22 cellular contexts compared by ENCODE assay signal in genomic region chr10:3678629-3679227, GRCh38.
DNase-seq lines count a peak whose midpoint lies in the region; FAIRE-seq and TF ChIP-seq lines count a peak whose summit lies in the region.
"Had no signal": no experiment of that assay in that cellular context is flagged by ENCODE, and none has a peak within 500 bp of the region (broad histone marks: within the 10 kb centered on the region; RNA-seq: fewer than 3 reads in every experiment).

No MANE protein-coding gene starts in this region.

- H2BK5ac ChIP-seq in H9 (ENCODE audit: insufficient read length, low read length) (no peak overlapping the region), trophoblast cell (ENCODE audit: low read depth, low read length, poor library complexity) (no peak overlapping the region)

- no peaks in the 10 kb centered on the region for H3K9me3 ChIP-seq in H9 (ENCODE audit: control insufficient read depth, low read depth, low read length)
- no peaks in the 10 kb centered on the region for H3K9me3 ChIP-seq in astrocyte (ENCODE audit: insufficient read depth, low read depth, low read length)
- peaks cover 3% of the 10 kb centered on the region for H3K9me3 ChIP-seq in trophoblast cell (ENCODE audit: insufficient read depth, low read depth, low read length)
- no peaks in the 10 kb centered on the region for H3K9me3 ChIP-seq in right atrium auricular region
- H3K9me3 ChIP-seq: BE2C, BLaER1 had no signal

- H2BK20ac ChIP-seq in H9 (ENCODE audit: low read depth, low read length, poor library complexity, severe bottlenecking) = no peak overlapping the region

- H2AFZ ChIP-seq in H9 (ENCODE audit: low read length) (no peak overlapping the region), astrocyte (ENCODE audit: low read depth, low read length) (no peak overlapping the region), trophoblast cell (ENCODE audit: insufficient read depth, low read length, poor library complexity) (no peak overlapping the region)

- peak; percentile 9 for FAIRE-seq in astrocyte (lab: Jason Lieb, UNC)
- FAIRE-seq: A204.1, G401.6, GM12892, GM18507 had no signal

- no peaks in the 10 kb centered on the region for H3K23me2 ChIP-seq in H9 (ENCODE audit: insufficient read length, low read depth, low read length, poor library complexity, severe bottlenecking)

- no peaks in the 10 kb centered on the region for H3K4me1 ChIP-seq in H9 (ENCODE audit: insufficient read depth, low read length)
- H3K4me1 ChIP-seq in astrocyte (ENCODE audit: insufficient read depth, low read length) = no peaks in the 10 kb centered on the region
- peaks cover 2 to 3% of the 10 kb centered on the region in 2 experiments for H3K4me1 ChIP-seq in trophoblast cell (ENCODE audit: control insufficient read depth in 1 of 2, insufficient read depth in 2 of 2, low read length in 2 of 2)
- H3K4me1 ChIP-seq in right atrium auricular region = peaks cover 0 to 5% of the 10 kb centered on the region in 2 donors
- H3K4me1 ChIP-seq: BE2C had no signal

- H4K12ac ChIP-seq in trophoblast cell (ENCODE audit: low read depth, low read length) = no peak overlapping the region

- H3K4me2 ChIP-seq in H9 (ENCODE audit: insufficient read depth, insufficient read length, low read length) = no peak overlapping the region
- no peak overlapping the region for H3K4me2 ChIP-seq in astrocyte (ENCODE audit: low read length)
- no peak overlapping the region for H3K4me2 ChIP-seq in trophoblast cell (ENCODE audit: low read length)

- H3K36me3 Mint-ChIP-seq in H9 (ENCODE audit: insufficient read depth in 1 of 3, low read depth in 3 of 3) (no peaks in the 10 kb centered on the region), astrocyte (ENCODE audit: low read depth, unreplicated experiment) (no peaks in the 10 kb centered on the region)
- H3K36me3 Mint-ChIP-seq: CD14-positive monocyte; CD4-positive, alpha-beta memory T cell; CD4-positive, CD25-positive, alpha-beta regulatory T cell; CD8-positive, alpha-beta memory T cell had no signal

- H3K27me3 Mint-ChIP-seq in H9 (ENCODE audit: low read depth) (no peaks in the 10 kb centered on the region), astrocyte (ENCODE audit: low read depth, unreplicated experiment) (peaks cover 2% of the 10 kb centered on the region)
- H3K27me3 Mint-ChIP-seq: CD4-positive, alpha-beta memory T cell; CD4-positive, CD25-positive, alpha-beta regulatory T cell had no signal

- no peak overlapping the region for H2BK15ac ChIP-seq in H9 (ENCODE audit: low read depth, low read length)

- H3K14ac ChIP-seq in H9 (ENCODE audit: insufficient read depth, low read length) = no peak overlapping the region
- no peak overlapping the region for H3K14ac ChIP-seq in trophoblast cell (ENCODE audit: low read length)

- H3K18ac ChIP-seq in H9 (ENCODE audit: insufficient read length, low read depth, low read length) (no peak overlapping the region), trophoblast cell (ENCODE audit: low read length) (no peak overlapping the region)

- H3K4ac ChIP-seq in H9 (ENCODE audit: low read depth, low read length) (no peak overlapping the region), trophoblast cell (ENCODE audit: low read depth, low read length) (no peak overlapping the region)

- no CpG with 5 or more reads among the region's 1 CpG for WGBS in H9 (ENCODE audit: extremely low coverage, insufficient read length, low lambda C conversion rate)
- no CpG with 5 or more reads among the region's 1 CpG for WGBS in trophoblast cell (ENCODE audit: extremely low coverage, insufficient coverage, insufficient read length)

- H3K27ac Mint-ChIP-seq in H9 = peak overlapping the region in 2 of 3 experiments; percentile 22 to 26; a peak in 1 of 7 replicates
- H3K27ac Mint-ChIP-seq in astrocyte (ENCODE audit: unreplicated experiment) = no peak overlapping the region
- H3K27ac Mint-ChIP-seq: CD14-positive monocyte; CD4-positive, alpha-beta memory T cell had no signal

- H2AK5ac ChIP-seq in H9 (ENCODE audit: insufficient read length, low read length) = no peak overlapping the region
- no peak overlapping the region for H2AK5ac ChIP-seq in trophoblast cell (ENCODE audit: low read length)

- no peak overlapping the region for H3K56ac ChIP-seq in H9 (ENCODE audit: insufficient read length, low read depth, low read length)

- H4K91ac ChIP-seq in H9 (ENCODE audit: insufficient read length, low read depth, low read length) = no peak overlapping the region
- H4K91ac ChIP-seq in trophoblast cell (ENCODE audit: low read depth, low read length) = no peak overlapping the region

- no peaks in the 10 kb centered on the region for H4K20me1 ChIP-seq in H9 (ENCODE audit: control insufficient read depth, insufficient read depth, insufficient read length)
- no peaks in the 10 kb centered on the region for H4K20me1 ChIP-seq in astrocyte (ENCODE audit: insufficient read depth, low read length)
- H4K20me1 ChIP-seq: BLaER1 had no signal

- no peak for DNase-seq in H9
- DNase-seq in astrocyte (ENCODE audit: low read depth) = no peak
- DNase-seq in trophoblast cell = no peak
- DNase-seq in NCI-H2227 (lab: John Stamatoyannopoulos, UW; ENCODE audit: unreplicated experiment) = no peak
- no peak for DNase-seq in stimulated activated CD4-positive, alpha-beta T cell treated with anti-CD3 and anti-CD28 coated beads, Interleukin-4, amount 100 ng/mL, for 4 hours
- DNase-seq in right atrium auricular region (ENCODE audit: low spot score) = no peak
- DNase-seq: 8988T; ACHN; BE2C; C1 segment of cervical spinal cord; CD4-positive, alpha-beta memory T cell; CD4-positive, CD25-positive, alpha-beta regulatory T cell; CD8-positive, alpha-beta memory T cell; COR-L47; DMS79 treated with DMSO at 0.1 percent for 48 hours; GF-D8 had no signal

- H3K36me3 ChIP-seq in astrocyte (ENCODE audit: insufficient read depth, low read length) = no peaks in the 10 kb centered on the region
- no peaks in the 10 kb centered on the region for H3K36me3 ChIP-seq in trophoblast cell (ENCODE audit: control insufficient read depth in 1 of 2, insufficient read depth in 2 of 2, low read length in 2 of 2)
- H3K36me3 ChIP-seq in right atrium auricular region = no peaks in the 10 kb centered on the region
- H3K36me3 ChIP-seq: BE2C, BLaER1 had no signal

- no peak overlapping the region for H3K27ac ChIP-seq in H9 (ENCODE audit: insufficient read length, low read depth, low read length)
- H3K27ac ChIP-seq in astrocyte (ENCODE audit: low read depth, low read length) = no peak overlapping the region
- H3K27ac ChIP-seq in trophoblast cell (ENCODE audit: low read depth, low read length) = no peak overlapping the region
- H3K27ac ChIP-seq in right atrium auricular region = no peak overlapping the region
- H3K27ac ChIP-seq: BLaER1 had no signal

- no peak overlapping the region for H4K8ac ChIP-seq in H9 (replicated peaks; ENCODE audit: insufficient read length, low read depth, low read length)
- peak overlapping the region; percentile 73 for H4K8ac ChIP-seq in trophoblast cell (ENCODE audit: low read depth, low read length)

- H3K79me1 ChIP-seq in H9 (ENCODE audit: insufficient read depth, low read depth, low read length, poor library complexity, severe bottlenecking) (no peaks in the 10 kb centered on the region), trophoblast cell (ENCODE audit: low read length) (peaks cover 2% of the 10 kb centered on the region)

- H3K79me2 ChIP-seq in H9 (ENCODE audit: insufficient read depth, low read length) (no peaks in the 10 kb centered on the region), astrocyte (ENCODE audit: insufficient read depth, low read length) (no peaks in the 10 kb centered on the region), trophoblast cell (ENCODE audit: control insufficient read depth, insufficient read depth, low read length, poor library complexity) (no peaks in the 10 kb centered on the region)

- H2BK12ac ChIP-seq in H9 (ENCODE audit: insufficient read length, low read depth, low read length) (no peak overlapping the region), trophoblast cell (ENCODE audit: low read length) (no peak overlapping the region)

- H2BK120ac ChIP-seq in H9 (ENCODE audit: low read depth, low read length, poor library complexity, severe bottlenecking) (no peak overlapping the region), trophoblast cell (ENCODE audit: insufficient read depth, low read length, poor library complexity) (no peak overlapping the region)

- H3K4me3 Mint-ChIP-seq in H9 (no peak overlapping the region), astrocyte (ENCODE audit: unreplicated experiment) (no peak overlapping the region)
- H3K4me3 Mint-ChIP-seq: CD14-positive monocyte; CD4-positive, CD25-positive, alpha-beta regulatory T cell; CD8-positive, alpha-beta memory T cell had no signal

- no peak overlapping the region for H4K5ac ChIP-seq in H9 (ENCODE audit: insufficient read length, low read depth, low read length)

- H3K23ac ChIP-seq in H9 (ENCODE audit: insufficient read length, low read depth, low read length) = no peak overlapping the region
- H3K23ac ChIP-seq in trophoblast cell (ENCODE audit: low read length) = no peak overlapping the region

- no peak overlapping the region for H3T11ph ChIP-seq in H9 (ENCODE audit: low read length)

- H3K9ac ChIP-seq in H9 (ENCODE audit: extremely low read depth, insufficient read length, low read length) (no peak overlapping the region), astrocyte (ENCODE audit: low read length) (no peak overlapping the region), trophoblast cell (ENCODE audit: low read length) (no peak overlapping the region)
- H3K9ac ChIP-seq: BLaER1 had no signal

- H3K4me1 Mint-ChIP-seq in H9 = peaks cover 0 to 4% of the 10 kb centered on the region in 2 experiments; a peak in 2 of 4 replicates
- H3K4me1 Mint-ChIP-seq in astrocyte (ENCODE audit: low read depth, unreplicated experiment) = peaks cover 4% of the 10 kb centered on the region
- H3K4me1 Mint-ChIP-seq: CD14-positive monocyte; CD8-positive, alpha-beta memory T cell had no signal

- H3K9me3 Mint-ChIP-seq in H9 (no peaks in the 10 kb centered on the region), astrocyte (ENCODE audit: unreplicated experiment) (peaks cover 4% of the 10 kb centered on the region)
- H3K9me3 Mint-ChIP-seq: CD4-positive, alpha-beta memory T cell; CD4-positive, CD25-positive, alpha-beta regulatory T cell; CD8-positive, alpha-beta memory T cell had no signal

- H3K27me3 ChIP-seq in H9 (ENCODE audit: insufficient read depth, low read length) (no peaks in the 10 kb centered on the region), astrocyte (ENCODE audit: insufficient read depth, low read length) (no peaks in the 10 kb centered on the region), trophoblast cell (ENCODE audit: insufficient read depth, low read length) (no peaks in the 10 kb centered on the region), right atrium auricular region (no peaks in the 10 kb centered on the region)
- H3K27me3 ChIP-seq: BE2C, BLaER1 had no signal

- no peak for TF ChIP-seq CTCF in H9 (conservative IDR thresholded peaks at IDR 0.05)
- no peak for TF ChIP-seq CTCF in astrocyte (IDR thresholded peaks at IDR 0.05; ENCODE audit: insufficient read depth, low read depth, low read length)
- TF ChIP-seq CTCF in right atrium auricular region (IDR thresholded peaks at IDR 0.05) = no peak

- no peak overlapping the region for H3K4me3 ChIP-seq in astrocyte (ENCODE audit: insufficient read depth, low read depth, low read length)
- H3K4me3 ChIP-seq in trophoblast cell (ENCODE audit: low read depth, low read length) = no peak overlapping the region
- no peak overlapping the region for H3K4me3 ChIP-seq in right atrium auricular region
- H3K4me3 ChIP-seq: BLaER1 had no signal
